In the genomic region with DNA sequence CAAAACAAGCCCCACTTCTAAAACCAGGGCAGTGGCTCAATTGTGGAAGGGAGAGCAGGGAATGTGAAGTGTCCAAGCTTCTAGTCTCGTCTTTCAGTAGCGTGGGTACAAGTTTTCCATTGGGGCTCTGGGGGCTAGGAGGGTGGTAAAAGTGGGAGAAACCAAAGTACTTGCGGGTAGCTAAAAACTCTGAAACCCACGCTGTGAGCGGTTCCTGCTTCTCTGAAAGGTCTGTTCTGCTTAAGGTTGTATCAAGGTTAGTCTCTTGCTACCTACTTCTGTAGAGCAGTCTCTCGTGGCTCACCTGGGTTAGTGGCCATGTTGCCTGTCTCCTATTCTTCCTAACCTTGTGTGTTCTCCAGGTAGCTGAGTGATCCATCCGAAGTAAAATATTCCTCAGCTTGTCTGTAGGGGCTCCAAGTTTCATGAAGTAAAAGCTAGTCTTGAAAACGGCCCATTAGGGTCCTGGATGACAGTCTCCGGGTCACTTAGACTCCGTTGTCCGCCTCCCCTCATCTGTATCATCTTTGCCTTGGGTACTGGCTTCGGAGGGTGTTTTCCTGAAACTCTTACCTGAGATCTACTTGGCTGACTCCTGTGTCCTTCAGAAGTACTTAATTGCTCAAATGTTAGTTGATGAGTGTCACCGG, we compare ENCODE assay signal across 1 cellular context.
TF ChIP-seq lines count a peak whose summit lies in the region.

No MANE protein-coding gene starts in this region.

TF ChIP-seq in WTC11, 78 proteins besides CTCF, POLR2A, EP300 and RAD21 (continued from another document):
- TF ChIP-seq PRDM15 (CRISPR knock-in tag; IDR thresholded peaks at IDR 0.05) (no peak), KAT7 (CRISPR knock-in tag; IDR thresholded peaks at IDR 0.05; ENCODE audit: borderline replicate concordance) (no peak), MLX (CRISPR knock-in tag; IDR thresholded peaks at IDR 0.05) (no peak), GRHL2 (CRISPR knock-in tag; IDR thresholded peaks at IDR 0.05; ENCODE audit: insufficient replicate concordance, severe bottlenecking) (no peak), JUN (CRISPR knock-in tag; IDR thresholded peaks at IDR 0.05) (no peak), NR1H2 (CRISPR knock-in tag; IDR thresholded peaks at IDR 0.05) (no peak), ATF1 (CRISPR knock-in tag; IDR thresholded peaks at IDR 0.05) (no peak), SP1 (CRISPR knock-in tag; conservative IDR thresholded peaks at IDR 0.05) (no peak)
- TF ChIP-seq, protein P1, sequence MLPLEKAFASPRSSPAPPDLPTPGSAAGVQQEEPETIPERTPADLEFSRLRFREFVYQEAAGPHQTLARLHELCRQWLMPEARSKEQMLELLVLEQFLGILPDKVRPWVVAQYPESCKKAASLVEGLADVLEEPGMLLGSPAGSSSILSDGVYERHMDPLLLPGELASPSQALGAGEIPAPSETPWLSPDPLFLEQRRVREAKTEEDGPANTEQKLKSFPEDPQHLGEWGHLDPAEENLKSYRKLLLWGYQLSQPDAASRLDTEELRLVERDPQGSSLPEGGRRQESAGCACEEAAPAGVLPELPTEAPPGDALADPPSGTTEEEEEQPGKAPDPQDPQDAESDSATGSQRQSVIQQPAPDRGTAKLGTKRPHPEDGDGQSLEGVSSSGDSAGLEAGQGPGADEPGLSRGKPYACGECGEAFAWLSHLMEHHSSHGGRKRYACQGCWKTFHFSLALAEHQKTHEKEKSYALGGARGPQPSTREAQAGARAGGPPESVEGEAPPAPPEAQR (CRISPR knock-in tag; IDR thresholded peaks at IDR 0.05), result no peak
